8 cellular contexts compared by ENCODE assay signal in genomic region chr11:123196060-123196714, GRCh38. TPM values are rescaled to one million over a fixed set of nuclear protein-coding genes. Genes with fewer than 3 reads are reported as not detected.
DNase-seq lines count a peak whose midpoint lies in the region; ATAC-seq and TF ChIP-seq lines count a peak whose summit lies in the region.

No MANE protein-coding gene starts in this region.

- no peak overlapping the region for H2AFZ ChIP-seq in PC-3 (ENCODE audit: low read length)
- H2AFZ ChIP-seq in fibroblast of lung (ENCODE audit: low read length): no peak overlapping the region
- H2AFZ ChIP-seq in osteoblast (ENCODE audit: low read length): peak overlapping the region; percentile 88

- H3K9me3 ChIP-seq in BLaER1 treated with 17β-estradiol and CSF1 and Interleukin-3, amounts not matched to agents 10 nM and 100 nM (replicated peaks in 1 of 11): no peaks in the 10 kb centered on the region
- H3K9me3 ChIP-seq in PC-3 (ENCODE audit: low read length): no peaks in the 10 kb centered on the region
- H3K9me3 ChIP-seq in fibroblast of lung (ENCODE audit: control insufficient read depth, insufficient read depth, low read depth, low read length): no peaks in the 10 kb centered on the region
- H3K9me3 ChIP-seq in osteoblast (ENCODE audit: low read depth, low read length): no peaks in the 10 kb centered on the region

- peak overlapping the region; percentile 78 to 99 (median 94) for H3K4me2 ChIP-seq in BLaER1 treated with 17β-estradiol and CSF1 and Interleukin-3, amounts not matched to agents 10 nM and 100 nM
- H3K4me2 ChIP-seq in PC-3 (ENCODE audit: low read length) (peak overlapping the region; percentile 95), fibroblast of lung (ENCODE audit: extremely low read depth, insufficient read depth, low read length) (peak overlapping the region; percentile 79), osteoblast (ENCODE audit: insufficient read depth, low read length) (peak overlapping the region; percentile 88)

- in situ Hi-C loops in ACHN (cut with HindIII; ENCODE audit: low pct_ligation_motif_present, low pct_unique_long_range_greater_than_20kb, low sequenced_read_pairs): no loop called here

- H3K27me3 ChIP-seq in BLaER1 treated with 17β-estradiol and CSF1 and Interleukin-3, amounts not matched to agents 10 nM and 100 nM: peaks cover 62 to 80% (median 76%) of the 10 kb centered on the region in 11 experiments
- no peaks in the 10 kb centered on the region for H3K27me3 ChIP-seq in PC-3 (ENCODE audit: low read length)
- H3K27me3 ChIP-seq in fibroblast of lung (ENCODE audit: control insufficient read depth, insufficient read depth, low read length): no peaks in the 10 kb centered on the region
- H3K27me3 ChIP-seq in osteoblast (ENCODE audit: insufficient read depth, low read length): no peaks in the 10 kb centered on the region

- peaks cover 0 to 36% (median 12%) of the 10 kb centered on the region in 11 experiments; a peak in 14 of 22 replicates for H4K20me1 ChIP-seq in BLaER1 treated with 17β-estradiol and CSF1 and Interleukin-3, amounts not matched to agents 10 nM and 100 nM
- H4K20me1 ChIP-seq in PC-3 (ENCODE audit: low read length) (no peaks in the 10 kb centered on the region), fibroblast of lung (ENCODE audit: control insufficient read depth, extremely low read depth, insufficient read depth, low read length) (no peaks in the 10 kb centered on the region), osteoblast (ENCODE audit: insufficient read depth, low read length) (peaks cover 20% of the 10 kb centered on the region)

- no TSS peak for BruUV-seq in PC-3 (replicated peaks; lab: Mats Ljungman, UMichigan)

- DNase-seq in PC-3: no peak
- no peak for DNase-seq in fibroblast of lung (ENCODE audit: low read depth in 2 of 2)
- DNase-seq in osteoblast (ENCODE audit: insufficient read length, low spot score, missing footprints): no peak
- no peak for DNase-seq in globus pallidus (ENCODE audit: low spot score)
- DNase-seq in nucleus accumbens (lab: John Stamatoyannopoulos, UW): no peak
- no peak for DNase-seq in activated T-helper 2 cell treated with anti-CD3 and anti-CD28 coated beads, Interferon-gamma antibody, Interleukin-2, Interleukin-4, amounts not matched to agents 10 μg/mL and 5 μg/mL and 100 μg/mL, durations not matched to agents 14 hours and 24 hours and 36 hours (ENCODE audit: low spot score)
- DNase-seq in ACHN: no peak

- peaks cover 11 to 25% (median 19%) of the 10 kb centered on the region in 10 experiments for H3K4me1 ChIP-seq in BLaER1 treated with 17β-estradiol and CSF1 and Interleukin-3, amounts not matched to agents 10 nM and 100 nM
- H3K4me1 ChIP-seq in PC-3 (ENCODE audit: insufficient read depth, low read length) (peaks cover 44% of the 10 kb centered on the region), fibroblast of lung (ENCODE audit: control insufficient read depth, extremely low read depth, insufficient read depth, low read length) (peaks cover 18% of the 10 kb centered on the region), osteoblast (ENCODE audit: insufficient read depth, low read length) (peaks cover 52% of the 10 kb centered on the region)

- peak overlapping the region; percentile 36 to 70 (median 57); a peak in 18 of 20 replicates for H3K4me3 ChIP-seq in BLaER1 treated with 17β-estradiol and CSF1 and Interleukin-3, amounts not matched to agents 10 nM and 100 nM
- no peak overlapping the region for H3K4me3 ChIP-seq in PC-3 (ENCODE audit: low read length)
- peak overlapping the region in 1 of 4 experiments; percentile 50 for H3K4me3 ChIP-seq in fibroblast of lung (replicated peaks in 1 of 4; ENCODE audit: control extremely low read depth in 1 of 4, insufficient read depth in 1 of 4, low read depth in 3 of 4, low read length in 4 of 4)
- H3K4me3 ChIP-seq in osteoblast (ENCODE audit: insufficient read depth, low read length): peak overlapping the region; percentile 91

- no peaks in the 10 kb centered on the region for H3F3A ChIP-seq in PC-3 (ENCODE audit: low read length, unreplicated experiment)

- H3K4me1 Mint-ChIP-seq in activated T-helper 2 cell treated with anti-CD3 and anti-CD28 coated beads, Interferon-gamma antibody, Interleukin-2, Interleukin-4, amounts not matched to agents 10 μg/mL and 5 μg/mL and 100 μg/mL, durations not matched to agents 14 hours and 24 hours and 36 hours (ENCODE audit: low read depth): peaks cover 9% of the 10 kb centered on the region

- H3K9me3 Mint-ChIP-seq in activated T-helper 2 cell treated with anti-CD3 and anti-CD28 coated beads, Interferon-gamma antibody, Interleukin-2, Interleukin-4, amounts not matched to agents 10 μg/mL and 5 μg/mL and 100 μg/mL, durations not matched to agents 14 hours and 24 hours and 36 hours: no peaks in the 10 kb centered on the region

- POLR2A ChIA-PET in PC-3 (lab: Charles Lee; ENCODE audit: unreplicated experiment): no interaction called here

- H3K27ac Mint-ChIP-seq in activated T-helper 2 cell treated with anti-CD3 and anti-CD28 coated beads, Interferon-gamma antibody, Interleukin-2, Interleukin-4, amounts not matched to agents 10 μg/mL and 5 μg/mL and 100 μg/mL, durations not matched to agents 14 hours and 24 hours and 36 hours: no peak overlapping the region

- no peak overlapping the region for H3K27ac ChIP-seq in BLaER1 treated with 17β-estradiol and CSF1 and Interleukin-3, amounts not matched to agents 10 nM and 100 nM
- no peak overlapping the region for H3K27ac ChIP-seq in PC-3 (ENCODE audit: low read length)
- peak overlapping the region; percentile 95 for H3K27ac ChIP-seq in fibroblast of lung (ENCODE audit: insufficient read depth, low read length)
- peak overlapping the region; percentile 97 for H3K27ac ChIP-seq in osteoblast (ENCODE audit: low read depth, low read length)

- H3K36me3 Mint-ChIP-seq in activated T-helper 2 cell treated with anti-CD3 and anti-CD28 coated beads, Interferon-gamma antibody, Interleukin-2, Interleukin-4, amounts not matched to agents 10 μg/mL and 5 μg/mL and 100 μg/mL, durations not matched to agents 14 hours and 24 hours and 36 hours (ENCODE audit: low read depth): no peaks in the 10 kb centered on the region

- H3K79me2 ChIP-seq in PC-3 (ENCODE audit: low read length) (peaks cover 40% of the 10 kb centered on the region), fibroblast of lung (ENCODE audit: control insufficient read depth, insufficient read depth, low read length) (peaks cover 46% of the 10 kb centered on the region), osteoblast (ENCODE audit: insufficient read depth, low read length) (peaks cover 53% of the 10 kb centered on the region)

- CTCF ChIA-PET in PC-3 (lab: Charles Lee): no interaction called here

- H3K4me3 Mint-ChIP-seq in activated T-helper 2 cell treated with anti-CD3 and anti-CD28 coated beads, Interferon-gamma antibody, Interleukin-2, Interleukin-4, amounts not matched to agents 10 μg/mL and 5 μg/mL and 100 μg/mL, durations not matched to agents 14 hours and 24 hours and 36 hours (ENCODE audit: low read depth): no peak overlapping the region

- no peaks in the 10 kb centered on the region for H3K9me2 ChIP-seq in PC-3 (replicated peaks; ENCODE audit: low read length)

- H3K36me3 ChIP-seq in BLaER1 treated with 17β-estradiol and CSF1 and Interleukin-3, amounts not matched to agents 10 nM and 100 nM: no peaks in the 10 kb centered on the region
- H3K36me3 ChIP-seq in PC-3 (ENCODE audit: low read depth, low read length) (no peaks in the 10 kb centered on the region), fibroblast of lung (ENCODE audit: control insufficient read depth, insufficient read depth, low read length) (no peaks in the 10 kb centered on the region), osteoblast (ENCODE audit: insufficient read depth, low read length) (peaks cover 21% of the 10 kb centered on the region)

- peak overlapping the region in 4 of 11 experiments; percentile 3 to 24 (median 14); a peak in 1 of 22 replicates for H3K9ac ChIP-seq in BLaER1 treated with 17β-estradiol and CSF1 and Interleukin-3, amounts not matched to agents 10 nM and 100 nM
- H3K9ac ChIP-seq in PC-3 (ENCODE audit: low read length) (no peak overlapping the region), fibroblast of lung (ENCODE audit: insufficient read depth, low read length) (peak overlapping the region; percentile 90)

- intact Hi-C loops in PC-3 (cut with micrococcal nuclease): no loop called here
- intact Hi-C loops in activated T-helper 2 cell treated with anti-CD3 and anti-CD28 coated beads, Interferon-gamma antibody, Interleukin-2, Interleukin-4, amounts not matched to agents 10 μg/mL and 5 μg/mL and 100 μg/mL, durations not matched to agents 14 hours and 24 hours and 36 hours (cut with micrococcal nuclease): loop anchor here (10.0 kb wide), 1 partner anchor 211 kb away; the partner anchor contains the start of gene BSX

- no peak for TF ChIP-seq CTCF in PC-3 (conservative IDR thresholded peaks at IDR 0.05; ENCODE audit: low read depth, low read length)
- no peak for TF ChIP-seq CTCF in fibroblast of lung (conservative IDR thresholded peaks at IDR 0.05 in 1 of 2, IDR thresholded peaks at IDR 0.05 in 1 of 2; ENCODE audit: low read depth in 1 of 2, low read length in 2 of 2)
- no peak for TF ChIP-seq CTCF in osteoblast (IDR thresholded peaks at IDR 0.05; ENCODE audit: extremely low read depth, low read depth, low read length)

- peaks cover 68% of the 10 kb centered on the region for H3K27me3 Mint-ChIP-seq in activated T-helper 2 cell treated with anti-CD3 and anti-CD28 coated beads, Interferon-gamma antibody, Interleukin-2, Interleukin-4, amounts not matched to agents 10 μg/mL and 5 μg/mL and 100 μg/mL, durations not matched to agents 14 hours and 24 hours and 36 hours (ENCODE audit: low read depth)

- no peak for ATAC-seq in PC-3

RNA-seq across cellular contexts. Expression of gene CLMP, which starts 1.1 kb away (rescaled TPM):
- total RNA-seq in PC-3 (2014; rRNA removed) (30.4 and 33.0 TPM in 2 replicates), fibroblast of lung (84.5 and 107 TPM in 2 replicates), osteoblast (174 and 210 TPM in 2 replicates)
- 151 and 243 TPM in 2 replicates for polyA plus RNA-seq in fibroblast of lung
- 74.4 and 134 TPM in 2 replicates for polyA plus RNA-seq in fibroblast of lung (2012)
- polyA minus RNA-seq in fibroblast of lung (ENCODE audit: low replicate concordance): 180 and 200 TPM in 2 replicates
- total RNA-seq in activated T-helper 2 cell treated with anti-CD3 and anti-CD28 coated beads, Interferon-gamma antibody, Interleukin-2, Interleukin-4, amounts not matched to agents 10 μg/mL and 5 μg/mL and 100 μg/mL, durations not matched to agents 14 hours and 24 hours and 36 hours: 0.05 and 0.11 TPM in 2 replicates

Comparison
In these comparisons a context has a peak if more than half of its experiments do, and no peak if none do; other contexts are left out.
1. H3K27ac ChIP-seq: peak in fibroblast of lung (single experiment) and osteoblast (single experiment); none in BLaER1 treated with 17β-estradiol and CSF1 and Interleukin-3, amounts not matched to agents 10 nM and 100 nM (0 of 11) and PC-3 (single experiment).
2. RNA of gene CLMP, which starts 1.1 kb away (total RNA-seq): 174 to 210 TPM in osteoblast, 84.5 to 107 TPM in fibroblast of lung and 30.4 to 33.0 TPM in PC-3; 0.05 to 0.11 TPM in activated T-helper 2 cell treated with anti-CD3 and anti-CD28 coated beads, Interferon-gamma antibody, Interleukin-2, Interleukin-4, amounts not matched to agents 10 μg/mL and 5 μg/mL and 100 μg/mL, durations not matched to agents 14 hours and 24 hours and 36 hours; every median in the first group is over 10 times any median in the second.
3. Peak in every context shown above with its lines, with median percentiles within 50 percentile points of each other: H3K4me2 ChIP-seq.